ENCODE assay signal across 8 cellular contexts in genomic region chr20:2651772-2652723, GRCh38.
DNase-seq lines count a peak whose midpoint lies in the region; ATAC-seq and TF ChIP-seq lines count a peak whose summit lies in the region.

TSS of gene NOP56 (plus strand) at chr20:2652632. CDS start at chr20:2652661, 29 bp downstream.

- peak; percentile 91 for DNase-seq in Ammon's horn (ENCODE audit: low spot score)
- DNase-seq in GM19238 (ENCODE audit: insufficient read length, low spot score) = peak; percentile 88
- DNase-seq in NCI-H524 treated with DMSO at 0.1 percent for 48 hours (lab: John Stamatoyannopoulos, UW) = peak; percentile 50
- DNase-seq in activated CD4-positive, alpha-beta T cell treated with anti-CD3 and anti-CD28 coated beads for 4 hours = peak; percentile 95
- DNase-seq in choroid plexus epithelial cell (ENCODE audit: low read depth) = peak; percentile 94
- DNase-seq in stimulated activated CD4-positive, alpha-beta T cell treated with anti-CD3 and anti-CD28 coated beads, Interleukin-1b, Interleukin-23, amount 100 ng/mL, for 24 hours (ENCODE audit: low read depth in 4 of 4, low spot score in 1 of 4) = peak; percentile 81 to 91 (median 90)

- no peak for TF ChIP-seq CTCF in choroid plexus epithelial cell (conservative IDR thresholded peaks at IDR 0.05; ENCODE audit: low read depth, low read length)

- peak within 1 kb of the TSS; percentile 94 for H3K27ac ChIP-seq in layer of hippocampus (ENCODE audit: low read depth, low read length)

- peak within 1 kb of the TSS; percentile 98 for H3K4me3 ChIP-seq in choroid plexus epithelial cell (ENCODE audit: low read depth, low read length)

- peak; percentile 77 for ATAC-seq in HG03439 (IDR thresholded peaks at IDR 0.05; ENCODE audit: unreplicated experiment)

- H3K27me3 ChIP-seq in layer of hippocampus (ENCODE audit: control insufficient read depth, insufficient read depth, low read length) = no peaks in the 10 kb centered on the region

Comparison
In these comparisons a context has a peak if more than half of its experiments do, and no peak if none do; other contexts are left out.
1. Peak in every context shown above with its lines: DNase-seq, ATAC-seq, H3K4me3 ChIP-seq and H3K27ac ChIP-seq.